Comparison of ENCODE assay signal across 9 cellular contexts in genomic region chr14:55458800-55459577, GRCh38. TPM values are rescaled to one million over a fixed set of nuclear protein-coding genes. Genes with fewer than 3 reads are reported as not detected.
DNase-seq lines count a peak whose midpoint lies in the region; ATAC-seq, FAIRE-seq and TF ChIP-seq lines count a peak whose summit lies in the region.
"Had no signal": no experiment of that assay in that cellular context is flagged by ENCODE, and none has a peak within 500 bp of the region (broad histone marks: within the 10 kb centered on the region; RNA-seq: fewer than 3 reads in every experiment).

No MANE protein-coding gene starts in this region.

- peak overlapping the region; percentile 87 for H2AFZ ChIP-seq in endothelial cell of umbilical vein (ENCODE audit: low read depth, low read length)

- no peaks in the 10 kb centered on the region for H3K79me2 ChIP-seq in endothelial cell of umbilical vein (ENCODE audit: control insufficient read depth, insufficient read depth, low read length)

- peak overlapping the region in 1 of 10 donors; percentile 28 for H3K27ac Mint-ChIP-seq in naive thymus-derived CD8-positive, alpha-beta T cell

- H3K9ac ChIP-seq in endothelial cell of umbilical vein (replicated peaks; ENCODE audit: extremely low read depth, insufficient read depth, low read length) = peak overlapping the region; percentile 3

- peak overlapping the region; percentile 40 for H3K4me2 ChIP-seq in endothelial cell of umbilical vein (ENCODE audit: insufficient read depth, low read length)

- H3K9me3 ChIP-seq in endothelial cell of umbilical vein (replicated peaks; ENCODE audit: control insufficient read depth, insufficient read depth, low read length) = no peaks in the 10 kb centered on the region
- H3K9me3 ChIP-seq in vagina = no peaks in the 10 kb centered on the region

- H3K36me3 Mint-ChIP-seq in naive thymus-derived CD8-positive, alpha-beta T cell = no peaks in the 10 kb centered on the region

- peak; percentile 66 for DNase-seq in ELR (ENCODE audit: low read depth)
- DNase-seq in endothelial cell of umbilical vein (ENCODE audit: low read depth, low spot score) = peak; percentile 75
- DNase-seq in NCI-H2107 (lab: John Stamatoyannopoulos, UW) = no peak
- DNase-seq in naive thymus-derived CD8-positive, alpha-beta T cell = no peak
- no peak for DNase-seq in OCI-M1 (lab: John Stamatoyannopoulos, UW)
- DNase-seq in vagina (ENCODE audit: extremely low spot score in 2 of 2) = no peak

- H3K4me1 Mint-ChIP-seq in naive thymus-derived CD8-positive, alpha-beta T cell = no peaks in the 10 kb centered on the region

- H3K36me3 ChIP-seq in endothelial cell of umbilical vein (ENCODE audit: control insufficient read depth in 2 of 2, extremely low read depth in 1 of 2, insufficient read depth in 2 of 2, low read length in 2 of 2) (no peaks in the 10 kb centered on the region), vagina (no peaks in the 10 kb centered on the region)

- peaks cover 27% of the 10 kb centered on the region for H3K4me1 ChIP-seq in endothelial cell of umbilical vein (ENCODE audit: control insufficient read depth, extremely low read depth, insufficient read depth, low read length)
- peaks cover 13% of the 10 kb centered on the region for H3K4me1 ChIP-seq in vagina

- TF ChIP-seq POLR2A in endothelial cell of umbilical vein (IDR thresholded peaks at IDR 0.05; ENCODE audit: low read depth, low read length) (no peak), vagina (IDR thresholded peaks at IDR 0.05) (no peak)

- no peaks in the 10 kb centered on the region for H3K9me1 ChIP-seq in endothelial cell of umbilical vein (replicated peaks; ENCODE audit: control insufficient read depth, extremely low read depth, insufficient read depth, low read length)

- no TSS peak for BruUV-seq in endothelial cell of umbilical vein (replicated peaks; lab: Mats Ljungman, UMichigan)

- CTCF ChIA-PET in endothelial cell of umbilical vein (lab: Charles Lee) = interaction anchor here (0.6 to 1.9 kb wide), 9 partner anchors 9 to 387 kb away, joined by 3 to 29 read pairs (median 3); no protein-coding TSS in a partner anchor

- H3K27me3 ChIP-seq in endothelial cell of umbilical vein (ENCODE audit: control insufficient read depth in 2 of 2, insufficient read depth in 2 of 2, low read length in 2 of 2) (no peaks in the 10 kb centered on the region), vagina (no peaks in the 10 kb centered on the region)

- intact Hi-C loops in endothelial cell of umbilical vein (cut with micrococcal nuclease) = no loop called here
- intact Hi-C loops in vagina (cut with DNase I) = no loop called here

- H3K27ac ChIP-seq in endothelial cell of umbilical vein (ENCODE audit: insufficient read depth, low read depth, low read length) = peak overlapping the region; percentile 33
- H3K27ac ChIP-seq in vagina = no peak overlapping the region

- TF ChIP-seq CTCF in endothelial cell of umbilical vein (IDR thresholded peaks at IDR 0.05; ENCODE audit: extremely low read depth in 1 of 2, insufficient read depth in 1 of 2, low read depth in 1 of 2, low read length in 2 of 2) (no peak), vagina (IDR thresholded peaks at IDR 0.05) (no peak)

- peak; percentile 79 for FAIRE-seq in endothelial cell of umbilical vein (lab: Jason Lieb, UNC)
- FAIRE-seq: islet of Langerhans had no signal

- no peaks in the 10 kb centered on the region for H4K20me1 ChIP-seq in endothelial cell of umbilical vein (replicated peaks; ENCODE audit: control insufficient read depth, extremely low read depth, insufficient read depth, low read length)

- H3K9me3 Mint-ChIP-seq in naive thymus-derived CD8-positive, alpha-beta T cell = peaks cover 0 to 9% (median 0%) of the 10 kb centered on the region in 9 donors

- dilution Hi-C loops in endothelial cell of umbilical vein (cut with MboI; ENCODE audit: extremely low pct_ligation_motif_present, low sequenced_read_pairs) = no loop called here

- POLR2A ChIA-PET in endothelial cell of umbilical vein (lab: Charles Lee) = no interaction called here
- POLR2A ChIA-PET in naive thymus-derived CD8-positive, alpha-beta T cell (lab: Charles Lee) = no interaction called here

- peak; percentile 35 for ATAC-seq in GM19468 (IDR thresholded peaks at IDR 0.05; ENCODE audit: extremely low read depth, unreplicated experiment)
- peak; percentile 86 for ATAC-seq in HG03354 (IDR thresholded peaks at IDR 0.05; ENCODE audit: poor library complexity, severe bottlenecking, unreplicated experiment)
- ATAC-seq in naive thymus-derived CD8-positive, alpha-beta T cell = no peak

- H3K4me3 ChIP-seq in endothelial cell of umbilical vein (replicated peaks in 1 of 3; ENCODE audit: insufficient read depth in 1 of 3, low read depth in 1 of 3, low read length in 3 of 3) (no peak overlapping the region), vagina (no peak overlapping the region)

- no peak overlapping the region for H3K4me3 Mint-ChIP-seq in naive thymus-derived CD8-positive, alpha-beta T cell

- peaks cover 1 to 8% (median 4%) of the 10 kb centered on the region in 5 donors for H3K27me3 Mint-ChIP-seq in naive thymus-derived CD8-positive, alpha-beta T cell

TF ChIP-seq in endothelial cell of umbilical vein, 7 proteins besides CTCF, POLR2A, EP300 and RAD21:
- TF ChIP-seq MYC (IDR thresholded peaks at IDR 0.05; ENCODE audit: low read depth, low read length) (no peak), POLR2AphosphoS5 (IDR thresholded peaks at IDR 0.05; ENCODE audit: insufficient read depth, low read depth, low read length) (peak; percentile 29), FOS (IDR thresholded peaks at IDR 0.05; ENCODE audit: borderline replicate concordance, insufficient read depth, low read length) (peak; percentile 92), JUN (IDR thresholded peaks at IDR 0.05; ENCODE audit: borderline replicate concordance, insufficient read depth, insufficient read length, low read depth) (peak; percentile 60), GATA2 (IDR thresholded peaks at IDR 0.05; ENCODE audit: insufficient read depth, insufficient read length, low read depth, low read length) (peak; percentile 80)
- TF ChIP-seq, protein P1, sequence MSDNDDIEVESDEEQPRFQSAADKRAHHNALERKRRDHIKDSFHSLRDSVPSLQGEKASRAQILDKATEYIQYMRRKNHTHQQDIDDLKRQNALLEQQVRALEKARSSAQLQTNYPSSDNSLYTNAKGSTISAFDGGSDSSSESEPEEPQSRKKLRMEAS (IDR thresholded peaks at IDR 0.05; ENCODE audit: insufficient read depth, insufficient read length) = no peak

RNA-seq across cellular contexts. Expression of gene TBPL2, which starts 18.6 kb away (rescaled TPM):
- total RNA-seq in endothelial cell of umbilical vein (not detected in 2 replicates), vagina (not detected)
- not detected in 2 replicates for polyA plus RNA-seq in endothelial cell of umbilical vein
- polyA plus RNA-seq in endothelial cell of umbilical vein (2011; cell fraction: cytosol; rRNA removed) = not detected in 2 replicates
- polyA plus RNA-seq in endothelial cell of umbilical vein (2011; cell fraction: nucleus; rRNA removed) = not detected in 2 replicates
- polyA plus RNA-seq in endothelial cell of umbilical vein (2012) = not detected in 2 replicates
- not detected in 2 replicates for polyA minus RNA-seq in endothelial cell of umbilical vein
- polyA minus RNA-seq in endothelial cell of umbilical vein (2011; cell fraction: cytosol; rRNA and poly(A)+ RNA removed) = not detected
- not detected in 2 replicates for polyA minus RNA-seq in endothelial cell of umbilical vein (2011; cell fraction: nucleus; rRNA and poly(A)+ RNA removed)
- total RNA-seq in naive thymus-derived CD8-positive, alpha-beta T cell = not detected
- polyA plus RNA-seq in naive thymus-derived CD8-positive, alpha-beta T cell = not detected

RNA-seq across cellular contexts. Expression of gene ATG14, which starts 47.4 kb away (rescaled TPM):
- total RNA-seq in endothelial cell of umbilical vein (9.6 and 10.0 TPM in 2 replicates), vagina (11.5 TPM)
- polyA plus RNA-seq in endothelial cell of umbilical vein = 4.8 and 5.9 TPM in 2 replicates
- polyA plus RNA-seq in endothelial cell of umbilical vein (2011; cell fraction: cytosol; rRNA removed) = 4.0 TPM in 2 replicates
- 27.1 and 28.8 TPM in 2 replicates for polyA plus RNA-seq in endothelial cell of umbilical vein (2011; cell fraction: nucleus; rRNA removed)
- polyA plus RNA-seq in endothelial cell of umbilical vein (2012) = 5.8 and 8.4 TPM in 2 replicates
- 11.4 and 11.6 TPM in 2 replicates for polyA minus RNA-seq in endothelial cell of umbilical vein
- 5.0 TPM for polyA minus RNA-seq in endothelial cell of umbilical vein (2011; cell fraction: cytosol; rRNA and poly(A)+ RNA removed)
- 11.0 and 13.2 TPM in 2 replicates for polyA minus RNA-seq in endothelial cell of umbilical vein (2011; cell fraction: nucleus; rRNA and poly(A)+ RNA removed)
- 10 to 100 TPM; 15.7 to 17.6 TPM for total RNA-seq in naive thymus-derived CD8-positive, alpha-beta T cell
- 1 to 10 TPM; 5.2 to 6.3 (median 5.3) TPM for polyA plus RNA-seq in naive thymus-derived CD8-positive, alpha-beta T cell

Comparison
In these comparisons a context has a peak if more than half of its experiments do, and no peak if none do; other contexts are left out.
1. DNase-seq: peak in ELR (single experiment) and endothelial cell of umbilical vein (single experiment); none in NCI-H2107 (single experiment), naive thymus-derived CD8-positive, alpha-beta T cell (0 of 10), OCI-M1 (single experiment) and vagina (0 of 2).
2. ATAC-seq: peak in GM19468 (single experiment) and HG03354 (single experiment); none in naive thymus-derived CD8-positive, alpha-beta T cell (0 of 2).